11 cellular contexts compared by ENCODE assay signal in the genomic region with DNA sequence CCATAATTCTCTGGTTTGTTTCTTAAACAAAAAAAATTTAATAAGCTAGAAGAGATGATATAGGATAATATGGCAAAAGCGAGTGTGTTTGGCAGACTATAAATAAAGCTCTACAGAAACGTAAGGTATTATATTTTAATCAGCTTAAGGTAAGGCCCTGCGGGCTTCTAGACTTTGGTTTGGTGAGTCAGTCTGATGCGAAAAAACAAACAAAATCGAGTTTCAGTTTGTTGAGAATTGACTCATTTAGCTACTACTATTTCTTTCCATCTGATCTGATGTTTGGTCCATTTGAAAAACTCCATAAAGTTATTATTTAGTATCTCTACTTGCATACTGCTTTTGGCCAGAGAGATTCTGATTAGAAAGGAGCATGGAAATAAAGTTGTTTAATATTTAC.
DNase-seq lines count a peak whose midpoint lies in the region; ATAC-seq and TF ChIP-seq lines count a peak whose summit lies in the region.
"Had no signal": no experiment of that assay in that cellular context is flagged by ENCODE, and none has a peak within 500 bp of the region (broad histone marks: within the 10 kb centered on the region; RNA-seq: fewer than 3 reads in every experiment).

No MANE protein-coding gene starts in this region.

- H3K4me3 Mint-ChIP-seq in CD4-positive, alpha-beta T cell, result no peak overlapping the region
- H3K4me3 Mint-ChIP-seq: activated naive CD8-positive, alpha-beta T cell had no signal

- no peak for DNase-seq in CD4-positive, alpha-beta T cell
- DNase-seq in astrocyte of the hippocampus (ENCODE audit: low read depth, low spot score) (peak; percentile 17), SK-N-DZ (ENCODE audit: low spot score) (no peak), NCI-H1105 (lab: John Stamatoyannopoulos, UW) (no peak), glomerular visceral epithelial cell (ENCODE audit: extremely low spot score) (no peak)
- DNase-seq: NCI-H1930, small intestine had no signal

- no peak for TF ChIP-seq CTCF in CD4-positive, alpha-beta T cell (IDR thresholded peaks at IDR 0.05)

- no peaks in the 10 kb centered on the region for H3K27me3 ChIP-seq in CD4-positive, alpha-beta T cell (ENCODE audit: control insufficient read depth, insufficient read depth, low read length)

- intact Hi-C loops in CD4-positive, alpha-beta T cell (cut with DNase I, micrococcal nuclease), result no loop called here

- H3K9me3 ChIP-seq in CD4-positive, alpha-beta T cell (ENCODE audit: control insufficient read depth, low read length), result no peaks in the 10 kb centered on the region

- CTCF ChIA-PET in CD4-positive, alpha-beta T cell (lab: Charles Lee), result interaction anchor here (0.6 kb wide), 1 partner anchor 238 kb away, joined by 3 read pairs; no protein-coding TSS in a partner anchor

- POLR2A ChIA-PET in CD4-positive, alpha-beta T cell (lab: Charles Lee), result no interaction called here

- H3K27ac ChIP-seq in CD4-positive, alpha-beta T cell (ENCODE audit: low read depth, low read length), result no peak overlapping the region

- no peak for ATAC-seq in CD4-positive, alpha-beta T cell (ENCODE audit: poor library complexity)
- ATAC-seq in GM18861 (IDR thresholded peaks at IDR 0.05; ENCODE audit: unreplicated experiment), result peak; percentile 64
- peak; percentile 39 for ATAC-seq in HG03354 (IDR thresholded peaks at IDR 0.05; ENCODE audit: poor library complexity, severe bottlenecking, unreplicated experiment)
- ATAC-seq in HG03135 (IDR thresholded peaks at IDR 0.05; ENCODE audit: unreplicated experiment), result no peak

- H3K4me1 Mint-ChIP-seq in CD4-positive, alpha-beta T cell (ENCODE audit: low read depth), result peaks cover 36% of the 10 kb centered on the region

- peak overlapping the region; percentile 0 for H3K27ac Mint-ChIP-seq in CD4-positive, alpha-beta T cell
- H3K27ac Mint-ChIP-seq: activated naive CD8-positive, alpha-beta T cell had no signal

- H3K36me3 Mint-ChIP-seq in CD4-positive, alpha-beta T cell (ENCODE audit: low read depth), result peaks cover 7% of the 10 kb centered on the region

- no peaks in the 10 kb centered on the region for H3K9me3 Mint-ChIP-seq in CD4-positive, alpha-beta T cell

- H3K27me3 Mint-ChIP-seq in CD4-positive, alpha-beta T cell, result no peaks in the 10 kb centered on the region
- H3K27me3 Mint-ChIP-seq: activated naive CD8-positive, alpha-beta T cell had no signal

Comparison
In these comparisons a context has a peak if more than half of its experiments do, and no peak if none do; other contexts are left out.
1. ATAC-seq: peak in GM18861 (single experiment) and HG03354 (single experiment); none in CD4-positive, alpha-beta T cell (single experiment) and HG03135 (single experiment).